In genomic region chrX:145923376-145923775, GRCh38 we compare ENCODE assay signal across 24 cellular contexts.
DNase-seq lines count a peak whose midpoint lies in the region; ATAC-seq, FAIRE-seq and TF ChIP-seq lines count a peak whose summit lies in the region.
"Had no signal": no experiment of that assay in that cellular context is flagged by ENCODE, and none has a peak within 500 bp of the region (broad histone marks: within the 10 kb centered on the region; RNA-seq: fewer than 3 reads in every experiment).

No MANE protein-coding gene starts in this region.

- H3K27me3 Mint-ChIP-seq in neural progenitor cell (ENCODE audit: insufficient read depth, low read depth) = no peaks in the 10 kb centered on the region
- H3K27me3 Mint-ChIP-seq: CD4-positive, CD25-positive, alpha-beta regulatory T cell had no signal

- no peak overlapping the region for H3K9ac ChIP-seq in neural progenitor cell

- H3K9me3 Mint-ChIP-seq in neural progenitor cell = peaks cover 2% of the 10 kb centered on the region
- H3K9me3 Mint-ChIP-seq: T-helper 1 cell treated with Interleukin-12 subunit alpha and Interleukin-12 subunit beta and Interleukin-4 antibody, amounts not matched to agents 30 μg/mL and 1 μg/mL, for 36 hours had no signal

- no peaks in the 10 kb centered on the region for H3K4me1 ChIP-seq in neural progenitor cell
- H3K4me1 ChIP-seq: A549 had no signal

- FAIRE-seq in bronchial epithelial cell (lab: Jason Lieb, UNC) = peak; percentile 36
- FAIRE-seq: A549, GM18507 had no signal

- no peaks in the 10 kb centered on the region for H3K4me1 Mint-ChIP-seq in neural progenitor cell
- H3K4me1 Mint-ChIP-seq: CD4-positive, CD25-positive, alpha-beta regulatory T cell had no signal

- no peak overlapping the region for H3K27ac ChIP-seq in neural progenitor cell
- H3K27ac ChIP-seq: A549 had no signal

- H3K36me3 Mint-ChIP-seq in neural progenitor cell = no peaks in the 10 kb centered on the region
- H3K36me3 Mint-ChIP-seq: CD4-positive, CD25-positive, alpha-beta regulatory T cell had no signal

- no peaks in the 10 kb centered on the region for H4K20me1 ChIP-seq in neural progenitor cell (ENCODE audit: low read depth)

- no peaks in the 10 kb centered on the region for H3F3A ChIP-seq in neural progenitor cell (ENCODE audit: low read depth)

- ATAC-seq in GM21723 (IDR thresholded peaks at IDR 0.05; ENCODE audit: unreplicated experiment) (no peak), GM21360 (IDR thresholded peaks at IDR 0.05; ENCODE audit: unreplicated experiment) (no peak)
- ATAC-seq: A549, PC-3 had no signal

- H3K36me3 ChIP-seq in bronchial epithelial cell (ENCODE audit: control insufficient read depth, insufficient read depth, low read length) (no peaks in the 10 kb centered on the region), neural progenitor cell (no peaks in the 10 kb centered on the region)

- DNase-seq in activated CD4-positive, alpha-beta T cell treated with anti-CD3 and anti-CD28 coated beads for 48 hours = peak; percentile 1
- DNase-seq in activated CD4-positive, alpha-beta T cell treated with anti-CD3 and anti-CD28 coated beads for 1 hour = no peak
- DNase-seq in NAMALWA (ENCODE audit: low spot score) (peak; percentile 0), bronchial epithelial cell (ENCODE audit: low read depth) (no peak), neural progenitor cell (ENCODE audit: low spot score) (peak; percentile 11), AML-193 (lab: John Stamatoyannopoulos, UW) (no peak)
- DNase-seq: CD4-positive, CD25-positive, alpha-beta regulatory T cell; COR-L47; GDM1; HCEC 1CT; IMR-90; MV-4-11; NCI-H1417; NCI-H1694 treated with DMSO at 0.1 percent for 48 hours; NCI-H2227 treated with DMSO at 0.1 percent for 48 hours; NCI-H510A treated with DMSO at 0.1 percent for 48 hours; NCI-H774; PC-3; Right ventricle myocardium superior had no signal

- no peak overlapping the region for H2AFZ ChIP-seq in neural progenitor cell (replicated peaks)

- H3K4me3 Mint-ChIP-seq in neural progenitor cell = no peak overlapping the region
- H3K4me3 Mint-ChIP-seq: CD4-positive, CD25-positive, alpha-beta regulatory T cell; T-helper 1 cell treated with Interleukin-12 subunit alpha and Interleukin-12 subunit beta and Interleukin-4 antibody, amounts not matched to agents 30 μg/mL and 1 μg/mL, for 36 hours had no signal

- H3K27ac Mint-ChIP-seq in neural progenitor cell = no peak overlapping the region
- H3K27ac Mint-ChIP-seq: CD4-positive, CD25-positive, alpha-beta regulatory T cell; T-helper 1 cell treated with Interleukin-12 subunit alpha and Interleukin-12 subunit beta and Interleukin-4 antibody, amounts not matched to agents 30 μg/mL and 1 μg/mL, for 36 hours had no signal

- no peaks in the 10 kb centered on the region for H3K79me2 ChIP-seq in neural progenitor cell (ENCODE audit: low read depth)

- no peak overlapping the region for H3K4me3 ChIP-seq in bronchial epithelial cell (ENCODE audit: low read depth, low read length)
- no peak overlapping the region for H3K4me3 ChIP-seq in neural progenitor cell
- H3K4me3 ChIP-seq: A549 had no signal

- TF ChIP-seq CTCF in bronchial epithelial cell (IDR thresholded peaks at IDR 0.05; ENCODE audit: insufficient read depth, low read length, severe bottlenecking) = no peak
- TF ChIP-seq CTCF in neural progenitor cell (IDR thresholded peaks at IDR 0.05) = peak; percentile 30

- H3K9me3 ChIP-seq in neural progenitor cell (ENCODE audit: low read depth) = no peaks in the 10 kb centered on the region
- H3K9me3 ChIP-seq: A549 had no signal

- no peak overlapping the region for H3K4me2 ChIP-seq in neural progenitor cell
- H3K4me2 ChIP-seq: A549 had no signal

- H3K27me3 ChIP-seq in bronchial epithelial cell (ENCODE audit: control insufficient read depth, insufficient read depth, low read length) (no peaks in the 10 kb centered on the region), neural progenitor cell (no peaks in the 10 kb centered on the region)

Comparison
In these comparisons a context has a peak if more than half of its experiments do, and no peak if none do; other contexts are left out.
1. DNase-seq: peak in activated CD4-positive, alpha-beta T cell treated with anti-CD3 and anti-CD28 coated beads for 48 hours (single experiment), NAMALWA (single experiment) and neural progenitor cell (single experiment); none in activated CD4-positive, alpha-beta T cell treated with anti-CD3 and anti-CD28 coated beads for 1 hour (single experiment), bronchial epithelial cell (single experiment) and AML-193 (0 of 2).